Comparison of ENCODE assay signal across 8 cellular contexts in the genomic region with DNA sequence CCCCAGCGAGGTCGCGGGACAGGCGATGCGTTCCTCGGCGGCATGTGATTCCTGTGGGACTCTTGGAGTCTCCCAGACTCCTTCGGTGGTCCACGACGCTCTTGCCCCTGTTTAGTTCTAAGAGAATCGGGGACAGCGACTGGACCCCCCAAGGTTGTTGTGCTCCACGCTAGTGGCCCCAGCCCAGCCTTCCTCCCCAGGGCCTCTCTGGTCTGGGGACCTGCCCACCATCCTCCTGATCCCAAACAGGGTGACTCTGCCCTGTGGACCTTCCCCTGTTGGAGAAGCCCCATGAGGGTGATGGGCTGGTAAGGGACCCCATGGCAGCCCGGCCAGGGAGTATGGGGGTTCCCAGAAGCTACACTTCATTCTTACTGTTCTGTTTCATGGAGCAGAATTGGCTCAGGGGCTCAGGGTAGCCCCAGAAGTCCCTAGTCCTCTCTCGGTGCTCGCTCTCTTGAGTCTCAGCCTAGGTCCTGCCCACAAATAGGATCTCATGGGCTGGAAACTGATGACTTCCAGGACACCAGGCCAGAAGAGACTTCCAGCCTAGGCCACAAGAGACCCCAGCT. TPM values are rescaled to one million over a fixed set of nuclear protein-coding genes. Genes with fewer than 3 reads are reported as not detected.
DNase-seq lines count a peak whose midpoint lies in the region; ATAC-seq, FAIRE-seq and TF ChIP-seq lines count a peak whose summit lies in the region.

No MANE protein-coding gene starts in this region.

- no peaks in the 10 kb centered on the region for H4K20me1 ChIP-seq in GM12878 (ENCODE audit: control insufficient read depth, insufficient read depth)

- intact Hi-C loops in GM12878 (cut with micrococcal nuclease; ENCODE audit: unreplicated experiment) = loop anchor here (5.0 kb wide), 1 partner anchor 355 kb away; a partner anchor contains a TSS
- intact Hi-C loops in lower leg skin (cut with DNase I; ENCODE audit: low total_unique reads) = no loop called here

- WGBS in GM12878 (ENCODE audit: insufficient coverage, insufficient replicate concordance, low lambda C conversion rate, missing lambda C conversion rate) = 2% methylated on average over 15 of the region's 16 CpGs
- 7 to 11% methylated on average over 15 to 16 of the region's 16 CpGs for WGBS in lower leg skin, 2 donors
- 6 to 11% methylated on average over 11 to 16 of the region's 16 CpGs for WGBS in tibial nerve, 2 donors

- TF ChIP-seq RAD21 in GM12878 (IDR thresholded peaks at IDR 0.05; ENCODE audit: insufficient read depth, low read depth, low read length) = no peak

- ATAC-seq in GM12878 = no peak
- ATAC-seq in GM19395 (IDR thresholded peaks at IDR 0.05; ENCODE audit: unreplicated experiment) = no peak
- no peak for ATAC-seq in GM18873 (IDR thresholded peaks at IDR 0.05; ENCODE audit: low FRiP score, unreplicated experiment)

- H3K36me3 Mint-ChIP-seq in activated CD4-positive, alpha-beta T cell treated with anti-CD3 and anti-CD28 coated beads, Interleukin-2, amount 10 ng/mL, durations not matched to agents 7 days and 5 days (ENCODE audit: low read depth) = peaks cover 22% of the 10 kb centered on the region

- peak overlapping the region; percentile 90 for H3K4me2 ChIP-seq in GM12878 (ENCODE audit: control insufficient read depth, insufficient read depth)

- TF ChIP-seq POLR2A in GM12878 (IDR thresholded peaks at IDR 0.05; ENCODE audit: low read depth, low read length) (no peak), lower leg skin (IDR thresholded peaks at IDR 0.05) (no peak), tibial nerve (IDR thresholded peaks at IDR 0.05) (no peak)

- no peak for TF ChIP-seq CTCF in GM12878 (IDR thresholded peaks at IDR 0.05 in 2 of 3, conservative IDR thresholded peaks at IDR 0.05 in 1 of 3; ENCODE audit: control insufficient read depth in 2 of 3, extremely low read depth in 1 of 3, insufficient read depth in 1 of 3, low read depth in 3 of 3, low read length in 3 of 3)
- no peak for TF ChIP-seq CTCF in lower leg skin (IDR thresholded peaks at IDR 0.05)
- TF ChIP-seq CTCF in tibial nerve (IDR thresholded peaks at IDR 0.05) = no peak

- POLR2A ChIA-PET in activated CD4-positive, alpha-beta T cell treated with anti-CD3 and anti-CD28 coated beads, Interleukin-2, amount 10 ng/mL, durations not matched to agents 7 days and 5 days (lab: Charles Lee) = no interaction called here
- POLR2A ChIA-PET in GM12878 (lab: Charles Lee) = interaction anchor here (0.5 to 2.9 kb wide), 7 partner anchors 8 to 343 kb away, joined by 3 to 36 read pairs (median 6); a partner anchor contains a TSS
- POLR2A ChIA-PET in HEK293T (lab: Yijun Ruan, JAX) = interaction anchor here (1.0 to 1.1 kb wide), 2 partner anchors 8 to 357 kb away, joined by 3 read pairs; no protein-coding TSS in a partner anchor

- H3K4me3 ChIP-seq in GM12878 (peak overlapping the region; percentile 86), lower leg skin (ENCODE audit: low read depth, poor library complexity, severe bottlenecking) (peak overlapping the region; percentile 83), tibial nerve (peak overlapping the region; percentile 58 to 100 (median 84))

- no TSS peak for BruUV-seq in GM12878 (replicated peaks; lab: Mats Ljungman, UMichigan)

- TF ChIP-seq EP300 in GM12878 (IDR thresholded peaks at IDR 0.05; ENCODE audit: borderline replicate concordance in 1 of 2, control insufficient read depth in 1 of 2, low read depth in 2 of 2, low read length in 2 of 2) = no peak
- TF ChIP-seq EP300 in tibial nerve (IDR thresholded peaks at IDR 0.05) = no peak

- H3K9me3 Mint-ChIP-seq in activated CD4-positive, alpha-beta T cell treated with anti-CD3 and anti-CD28 coated beads, Interleukin-2, amount 10 ng/mL, durations not matched to agents 7 days and 5 days = peaks cover 7% of the 10 kb centered on the region

- no peak for FAIRE-seq in GM12878 (lab: Jason Lieb, UNC)

- peaks cover 20% of the 10 kb centered on the region for H3K79me2 ChIP-seq in GM12878 (ENCODE audit: control insufficient read depth, insufficient read depth, low read length)

- H3K4me1 Mint-ChIP-seq in activated CD4-positive, alpha-beta T cell treated with anti-CD3 and anti-CD28 coated beads, Interleukin-2, amount 10 ng/mL, durations not matched to agents 7 days and 5 days = peaks cover 67% of the 10 kb centered on the region

- peak overlapping the region; percentile 85 for H3K4me3 Mint-ChIP-seq in activated CD4-positive, alpha-beta T cell treated with anti-CD3 and anti-CD28 coated beads, Interleukin-2, amount 10 ng/mL, durations not matched to agents 7 days and 5 days

- no peak for DNase-seq in activated CD4-positive, alpha-beta T cell treated with anti-CD3 and anti-CD28 coated beads, Interleukin-2, amount 10 ng/mL, durations not matched to agents 7 days and 5 days
- no peak for DNase-seq in activated CD4-positive, alpha-beta T cell treated with anti-CD3 and anti-CD28 coated beads, Interleukin-2, amount 50 U/mL, for 4 hours
- DNase-seq in GM12878 (ENCODE audit: low read depth, low spot score) = no peak
- DNase-seq in lower leg skin (ENCODE audit: low spot score in 2 of 2) = peak in 1 of 2 donors; percentile 88
- DNase-seq in tibial nerve (ENCODE audit: low spot score in 2 of 2) = no peak
- no peak for DNase-seq in HEK293T (ENCODE audit: extremely low spot score)

- H3K27me3 ChIP-seq in GM12878 (replicated peaks in 1 of 2; ENCODE audit: control insufficient read depth in 2 of 2, insufficient read depth in 2 of 2, low read length in 1 of 2) = no peaks in the 10 kb centered on the region
- H3K27me3 ChIP-seq in tibial nerve = no peaks in the 10 kb centered on the region

- SMC1A ChIA-PET in GM12878 (lab: Charles Lee; ENCODE audit: uncharacterized antibody, unreplicated experiment) = interaction anchor here (0.9 to 3.7 kb wide), 6 partner anchors 11 to 142 kb away, joined by 3 to 28 read pairs (median 4); no protein-coding TSS in a partner anchor

- in situ Hi-C loops in GM12878 (cut with MboI) = no loop called here

- RAD21 ChIA-PET in GM12878 (lab: Charles Lee; ENCODE audit: unreplicated experiment) = interaction anchor here (0.6 to 5.4 kb wide), 4 partner anchors 11 to 1066 kb away, joined by 3 to 23 read pairs (median 8); no protein-coding TSS in a partner anchor

- H3K27ac ChIP-seq in GM12878 (ENCODE audit: control insufficient read depth, insufficient read depth) = peak overlapping the region; percentile 40
- peak overlapping the region; percentile 71 to 98 (median 96) for H3K27ac ChIP-seq in tibial nerve

- no peaks in the 10 kb centered on the region for H3K36me3 ChIP-seq in GM12878 (ENCODE audit: control insufficient read depth in 2 of 2, insufficient read depth in 2 of 2, low read length in 1 of 2)
- H3K36me3 ChIP-seq in tibial nerve = no peaks in the 10 kb centered on the region

- peak overlapping the region; percentile 67 for H2AFZ ChIP-seq in GM12878 (ENCODE audit: control insufficient read depth, low read depth, low read length)

- peak overlapping the region; percentile 62 for H3K9ac ChIP-seq in GM12878 (ENCODE audit: control insufficient read depth, insufficient read depth, low read length)

- H3K27me3 Mint-ChIP-seq in activated CD4-positive, alpha-beta T cell treated with anti-CD3 and anti-CD28 coated beads, Interleukin-2, amount 10 ng/mL, durations not matched to agents 7 days and 5 days = no peaks in the 10 kb centered on the region

- H3K9me3 ChIP-seq in GM12878 (replicated peaks; ENCODE audit: control insufficient read depth, insufficient read depth, low read length) = no peaks in the 10 kb centered on the region; the same call in 1 of the 3 replicates
- peaks cover 0 to under 1% (median 0%) of the 10 kb centered on the region in 4 donors for H3K9me3 ChIP-seq in tibial nerve

- H3K4me1 ChIP-seq in GM12878 (ENCODE audit: control insufficient read depth, insufficient read depth, low read length) = peaks cover 49% of the 10 kb centered on the region
- H3K4me1 ChIP-seq in tibial nerve = peaks cover 0 to 72% (median 53%) of the 10 kb centered on the region in 4 donors

- H3K27ac Mint-ChIP-seq in activated CD4-positive, alpha-beta T cell treated with anti-CD3 and anti-CD28 coated beads, Interleukin-2, amount 10 ng/mL, durations not matched to agents 7 days and 5 days = peak overlapping the region; percentile 87

- CTCF ChIA-PET in activated CD4-positive, alpha-beta T cell treated with anti-CD3 and anti-CD28 coated beads, Interleukin-2, amount 10 ng/mL, durations not matched to agents 7 days and 5 days (lab: Charles Lee) = interaction anchor here (1.0 to 1.6 kb wide), 5 partner anchors 10 to 16 kb away, joined by 3 to 7 read pairs (median 4); no protein-coding TSS in a partner anchor
- CTCF ChIA-PET in GM12878 (lab: Yijun Ruan, JAX) (interaction anchor here (1.2 to 5.3 kb wide), 3 partner anchors 11 to 143 kb away, joined by 3 to 44 read pairs (median 4); no protein-coding TSS in a partner anchor), HEK293T (lab: Yijun Ruan, JAX) (interaction anchor here (1.5 kb wide), 1 partner anchor 12 kb away, joined by 4 read pairs; no protein-coding TSS in a partner anchor)

RNA-seq across cellular contexts. Expression of a gene that starts 0.9 kb away (rescaled TPM):
- 10 to 100 TPM; 40.3 to 42.6 TPM for total RNA-seq in activated CD4-positive, alpha-beta T cell treated with anti-CD3 and anti-CD28 coated beads, Interleukin-2, amount 10 ng/mL, durations not matched to agents 7 days and 5 days
- 9.7 and 10.4 TPM in 2 replicates for total RNA-seq in GM12878 (2013; cell fraction: nucleolus; rRNA removed)
- total RNA-seq in GM12878 (2014; rRNA removed) (40.8 and 41.6 TPM in 2 replicates), GM12878 (2014; rRNA removed; fragmentation: Illumina TruSeq; extraction: Trizol) (12.0 and 13.3 TPM in 2 replicates), GM12878 (2021) (21.6 and 21.8 TPM in 2 replicates), lower leg skin (10 to 100 TPM; 45.6 to 67.7 (median 60.7) TPM), tibial nerve (10 to 100 TPM; 53.4 to 93.6 (median 60.7) TPM)
- polyA plus RNA-seq in GM12878 (2011; ENCODE audit: low read depth) = 4.0 TPM
- polyA plus RNA-seq in GM12878 (2011; rRNA removed) (8.6 and 18.3 TPM in 2 replicates), GM12878 (2014; fragmentation: Illumina TruSeq; extraction: Trizol) (0.49 and 6.3 TPM in 2 replicates), GM12878 (2014; fragmentation: Nextera tagmentation; extraction: Ambion mirVana) (1 to 10 TPM in 1 of 2 experiments, under 1 TPM in 1; 0.61 to 3.3 TPM), GM12878 (2014; rRNA removed) (38.8 and 44.1 TPM in 2 replicates), GM12878 (2016; fragmentation: Nextera tagmentation; extraction: Ambion mirVana) (10 to 100 TPM; 23.3 to 27.7 TPM)
- 34.4 and 49.8 TPM in 2 replicates for polyA plus RNA-seq in GM12878 (2011; cell fraction: cytosol; rRNA removed)
- 47.7 and 53.9 TPM in 2 replicates for polyA plus RNA-seq in GM12878 (2011; cell fraction: nucleus; rRNA removed)
- 11.9 and 12.2 TPM in 2 replicates for polyA plus RNA-seq in GM12878 (2012)
- 7.7 and 10.7 TPM in 2 replicates for polyA minus RNA-seq in GM12878 (2011; rRNA and poly(A)+ RNA removed)
- polyA minus RNA-seq in GM12878 (2011; cell fraction: cytosol; rRNA and poly(A)+ RNA removed) = 6.0 and 6.9 TPM in 2 replicates
- polyA minus RNA-seq in GM12878 (2011; cell fraction: nucleus; rRNA and poly(A)+ RNA removed) = 6.8 and 12.7 TPM in 2 replicates

RNA-seq across cellular contexts. Expression of a gene that starts 37.2 kb away (rescaled TPM):
- 10 to 100 TPM; 29.5 to 29.9 TPM for total RNA-seq in activated CD4-positive, alpha-beta T cell treated with anti-CD3 and anti-CD28 coated beads, Interleukin-2, amount 10 ng/mL, durations not matched to agents 7 days and 5 days
- total RNA-seq in GM12878 (2013; cell fraction: nucleolus; rRNA removed) = 38.5 and 41.6 TPM in 2 replicates
- 18.6 and 23.0 TPM in 2 replicates for total RNA-seq in GM12878 (2014; rRNA removed)
- total RNA-seq in GM12878 (2014; rRNA removed; fragmentation: Illumina TruSeq; extraction: Trizol) = 8.0 TPM in 2 replicates
- 15.1 and 16.6 TPM in 2 replicates for total RNA-seq in GM12878 (2021)
- 13.3 TPM for polyA plus RNA-seq in GM12878 (2011; ENCODE audit: low read depth)
- polyA plus RNA-seq in GM12878 (2011; rRNA removed) = 12.7 and 33.5 TPM in 2 replicates
- polyA plus RNA-seq in GM12878 (2011; cell fraction: cytosol; rRNA removed) = 55.7 and 66.8 TPM in 2 replicates
- polyA plus RNA-seq in GM12878 (2011; cell fraction: nucleus; rRNA removed) = 48.8 and 50.5 TPM in 2 replicates
- polyA plus RNA-seq in GM12878 (2012) = 25.3 and 27.1 TPM in 2 replicates
- 2.5 and 8.7 TPM in 2 replicates for polyA plus RNA-seq in GM12878 (2014; fragmentation: Illumina TruSeq; extraction: Trizol)
- polyA plus RNA-seq in GM12878 (2014; fragmentation: Nextera tagmentation; extraction: Ambion mirVana) = 1 to 10 TPM in 1 of 2 experiments, under 1 TPM in 1; 0.64 to 2.5 TPM
- polyA plus RNA-seq in GM12878 (2014; rRNA removed) = 23.7 and 27.5 TPM in 2 replicates
- 10 to 100 TPM; 19.1 to 19.3 TPM for polyA plus RNA-seq in GM12878 (2016; fragmentation: Nextera tagmentation; extraction: Ambion mirVana)
- polyA minus RNA-seq in GM12878 (2011; rRNA and poly(A)+ RNA removed) = 21.6 and 36.2 TPM in 2 replicates
- 14.6 and 15.7 TPM in 2 replicates for polyA minus RNA-seq in GM12878 (2011; cell fraction: cytosol; rRNA and poly(A)+ RNA removed)
- 8.0 and 14.3 TPM in 2 replicates for polyA minus RNA-seq in GM12878 (2011; cell fraction: nucleus; rRNA and poly(A)+ RNA removed)
- total RNA-seq in lower leg skin = 100 to 1,000 TPM in 2 of 4 donors, 10 to 100 TPM in 2; 64.6 to 113 (median 94.8) TPM
- total RNA-seq in tibial nerve = 10 to 100 TPM; 48.2 to 98.8 (median 72.9) TPM

RNA-seq across cellular contexts. Expression of a gene that starts 38.4 kb away (rescaled TPM):
- 10 to 100 TPM; 81.1 to 85.8 TPM for total RNA-seq in activated CD4-positive, alpha-beta T cell treated with anti-CD3 and anti-CD28 coated beads, Interleukin-2, amount 10 ng/mL, durations not matched to agents 7 days and 5 days
- total RNA-seq in GM12878 (2013; cell fraction: nucleolus; rRNA removed) = 27.9 and 29.6 TPM in 2 replicates
- total RNA-seq in GM12878 (2014; rRNA removed) = 61.6 and 65.6 TPM in 2 replicates
- 26.9 and 29.8 TPM in 2 replicates for total RNA-seq in GM12878 (2014; rRNA removed; fragmentation: Illumina TruSeq; extraction: Trizol)
- total RNA-seq in GM12878 (2021) = 37.6 and 39.8 TPM in 2 replicates
- 15.3 TPM for polyA plus RNA-seq in GM12878 (2011; ENCODE audit: low read depth)
- 60.0 and 92.0 TPM in 2 replicates for polyA plus RNA-seq in GM12878 (2011; rRNA removed)
- polyA plus RNA-seq in GM12878 (2011; cell fraction: cytosol; rRNA removed) = 129 and 170 TPM in 2 replicates
- 83.1 and 109 TPM in 2 replicates for polyA plus RNA-seq in GM12878 (2011; cell fraction: nucleus; rRNA removed)
- polyA plus RNA-seq in GM12878 (2012) = 25.7 and 33.6 TPM in 2 replicates
- 5.4 and 14.1 TPM in 2 replicates for polyA plus RNA-seq in GM12878 (2014; fragmentation: Illumina TruSeq; extraction: Trizol)
- 10 to 100 TPM in 1 of 2 experiments, 1 to 10 TPM in 1; 2.5 to 15.1 TPM for polyA plus RNA-seq in GM12878 (2014; fragmentation: Nextera tagmentation; extraction: Ambion mirVana)
- 72.4 and 79.6 TPM in 2 replicates for polyA plus RNA-seq in GM12878 (2014; rRNA removed)
- 10 to 100 TPM; 30.9 to 31.3 TPM for polyA plus RNA-seq in GM12878 (2016; fragmentation: Nextera tagmentation; extraction: Ambion mirVana)
- 46.4 and 91.1 TPM in 2 replicates for polyA minus RNA-seq in GM12878 (2011; rRNA and poly(A)+ RNA removed)
- 31.3 and 42.8 TPM in 2 replicates for polyA minus RNA-seq in GM12878 (2011; cell fraction: cytosol; rRNA and poly(A)+ RNA removed)
- 11.1 and 14.0 TPM in 2 replicates for polyA minus RNA-seq in GM12878 (2011; cell fraction: nucleus; rRNA and poly(A)+ RNA removed)
- total RNA-seq in lower leg skin = 1 to 10 TPM; 2.8 to 8.1 (median 5.6) TPM
- total RNA-seq in tibial nerve = 1 to 10 TPM in 3 of 4 donors, not detected in 1; 3.0 to 4.2 (median 3.7) TPM
